Comparison of ENCODE assay signal across 17 cellular contexts in genomic region chr10:59833810-59834209, GRCh38.
DNase-seq lines count a peak whose midpoint lies in the region; ATAC-seq, FAIRE-seq and TF ChIP-seq lines count a peak whose summit lies in the region.
"Had no signal": no experiment of that assay in that cellular context is flagged by ENCODE, and none has a peak within 500 bp of the region (broad histone marks: within the 10 kb centered on the region; RNA-seq: fewer than 3 reads in every experiment).

No MANE protein-coding gene starts in this region.

- peaks cover 19% of the 10 kb centered on the region for H3F3A ChIP-seq in neural progenitor cell (ENCODE audit: low read depth)

- H3K27me3 ChIP-seq in GM12878 (replicated peaks in 1 of 2; ENCODE audit: control insufficient read depth in 2 of 2, insufficient read depth in 2 of 2, low read length in 1 of 2): no peaks in the 10 kb centered on the region
- H3K27me3 ChIP-seq in neural progenitor cell: no peaks in the 10 kb centered on the region
- H3K27me3 ChIP-seq: ovary had no signal

- H3K27ac ChIP-seq in GM12878 (ENCODE audit: control insufficient read depth, insufficient read depth) (no peak overlapping the region), neural progenitor cell (no peak overlapping the region)
- H3K27ac ChIP-seq: ovary had no signal

- in situ Hi-C loops in GM12878 (cut with MboI): no loop called here

- H3K36me3 ChIP-seq in GM12878 (ENCODE audit: control insufficient read depth in 2 of 2, insufficient read depth in 2 of 2, low read length in 1 of 2): peaks cover 3 to 10% of the 10 kb centered on the region in 2 experiments; a peak in 2 of 4 replicates
- H3K36me3 ChIP-seq in neural progenitor cell: no peaks in the 10 kb centered on the region
- H3K36me3 ChIP-seq: ovary had no signal

- no peak for TF ChIP-seq EP300 in GM12878 (IDR thresholded peaks at IDR 0.05; ENCODE audit: borderline replicate concordance in 1 of 2, control insufficient read depth in 1 of 2, low read depth in 2 of 2, low read length in 2 of 2)

- H3K79me2 ChIP-seq in GM12878 (ENCODE audit: control insufficient read depth, insufficient read depth, low read length): no peaks in the 10 kb centered on the region; the same call in 1 of the 2 replicates
- peaks cover 56% of the 10 kb centered on the region for H3K79me2 ChIP-seq in neural progenitor cell (ENCODE audit: low read depth)

- H3K9ac ChIP-seq in GM12878 (ENCODE audit: control insufficient read depth, insufficient read depth, low read length): no peak overlapping the region
- H3K9ac ChIP-seq in neural progenitor cell: no peak overlapping the region

- POLR2A ChIA-PET in GM10248 (lab: Yijun Ruan, JAX): no interaction called here
- POLR2A ChIA-PET in GM12878 (lab: Charles Lee): interaction anchor here (0.6 to 1.4 kb wide), 4 partner anchors 10 to 404 kb away, joined by 3 to 9 read pairs (median 4); no protein-coding TSS in a partner anchor

- H3K27ac Mint-ChIP-seq in neural progenitor cell: peak overlapping the region; percentile 50
- H3K27ac Mint-ChIP-seq: activated CD4-positive, alpha-beta memory T cell treated with anti-CD3 and anti-CD28 coated beads for 36 hours had no signal

- DNase-seq in GM10248 (ENCODE audit: extremely low spot score) (peak; percentile 17), HT-29 (ENCODE audit: low spot score) (peak; percentile 7), GM12878 (ENCODE audit: low read depth, low spot score) (no peak), neural progenitor cell (ENCODE audit: low spot score) (no peak), NCI-H2081 (lab: John Stamatoyannopoulos, UW) (no peak)
- DNase-seq: activated CD4-positive, alpha-beta memory T cell treated with anti-CD3 and anti-CD28 coated beads for 36 hours; activated T-cell treated with anti-CD3 and anti-CD28 coated beads, Interleukin-2, amount 50 U/mL, for 1 hour; AML-193; cortex of kidney; left ventricle myocardium superior; NCI-H2029 treated with DMSO at 0.1 percent for 48 hours; NCI-H82; ovary had no signal

- CTCF ChIA-PET in GM10248 (lab: Yijun Ruan, JAX) (interaction anchor here (1.7 to 6.6 kb wide), 6 partner anchors 9 to 208 kb away, joined by 3 to 50 read pairs (median 10); partner anchors contain the start of gene CCDC6), GM12878 (lab: Yijun Ruan, JAX) (interaction anchor here (0.6 to 6.4 kb wide), 8 partner anchors 10 to 214 kb away, joined by 3 to 71 read pairs (median 4); partner anchors contain the start of gene CCDC6)

- H3K4me1 ChIP-seq in GM12878 (ENCODE audit: control insufficient read depth, insufficient read depth, low read length): peaks cover 37% of the 10 kb centered on the region
- peaks cover 17% of the 10 kb centered on the region for H3K4me1 ChIP-seq in neural progenitor cell

- intact Hi-C loops in GM12878 (cut with micrococcal nuclease; ENCODE audit: unreplicated experiment): no loop called here

- H3K4me3 ChIP-seq in GM12878 (no peak overlapping the region), neural progenitor cell (no peak overlapping the region)
- H3K4me3 ChIP-seq: ovary had no signal

- no peak for TF ChIP-seq POLR2A in GM12878 (IDR thresholded peaks at IDR 0.05; ENCODE audit: low read depth, low read length)

- SMC1A ChIA-PET in GM12878 (lab: Charles Lee; ENCODE audit: uncharacterized antibody, unreplicated experiment): interaction anchor here (1.2 to 3.5 kb wide), 7 partner anchors 11 to 197 kb away, joined by 3 to 31 read pairs (median 14); partner anchors contain the start of gene CCDC6

- TF ChIP-seq CTCF in GM10248 (IDR thresholded peaks at IDR 0.05; ENCODE audit: control extremely low read depth, extremely low read depth, low read depth, missing control alignments) (no peak), GM12878 (IDR thresholded peaks at IDR 0.05 in 2 of 3, conservative IDR thresholded peaks at IDR 0.05 in 1 of 3; ENCODE audit: control insufficient read depth in 2 of 3, extremely low read depth in 1 of 3, insufficient read depth in 1 of 3, low read depth in 3 of 3, low read length in 3 of 3) (no peak), neural progenitor cell (IDR thresholded peaks at IDR 0.05) (no peak)

- 51% methylated on average over 4 of the region's 4 CpGs for WGBS in GM12878 (ENCODE audit: insufficient coverage, insufficient replicate concordance, low lambda C conversion rate, missing lambda C conversion rate)

- H3K27me3 Mint-ChIP-seq in neural progenitor cell (ENCODE audit: insufficient read depth, low read depth): peaks cover 2% of the 10 kb centered on the region
- H3K27me3 Mint-ChIP-seq: activated CD4-positive, alpha-beta memory T cell treated with anti-CD3 and anti-CD28 coated beads for 36 hours had no signal

- H3K36me3 Mint-ChIP-seq in neural progenitor cell: peaks cover 7% of the 10 kb centered on the region

- no peak overlapping the region for H3K4me3 Mint-ChIP-seq in neural progenitor cell
- H3K4me3 Mint-ChIP-seq: activated CD4-positive, alpha-beta memory T cell treated with anti-CD3 and anti-CD28 coated beads for 36 hours had no signal

- H3K9me3 ChIP-seq in GM12878 (replicated peaks; ENCODE audit: control insufficient read depth, insufficient read depth, low read length): no peaks in the 10 kb centered on the region
- no peaks in the 10 kb centered on the region for H3K9me3 ChIP-seq in neural progenitor cell (ENCODE audit: low read depth)
- H3K9me3 ChIP-seq: ovary had no signal

- TF ChIP-seq RAD21 in GM12878 (IDR thresholded peaks at IDR 0.05; ENCODE audit: insufficient read depth, low read depth, low read length): peak; percentile 42; the same call in 1 of the 2 replicates

- H3K4me2 ChIP-seq in GM12878 (ENCODE audit: control insufficient read depth, insufficient read depth): 0 out of 2 replicates have a peak overlapping the region, but pooled peaks have one; percentile 0
- H3K4me2 ChIP-seq in neural progenitor cell: no peak overlapping the region

- no peaks in the 10 kb centered on the region for H3K9me3 Mint-ChIP-seq in neural progenitor cell
- H3K9me3 Mint-ChIP-seq: activated CD4-positive, alpha-beta memory T cell treated with anti-CD3 and anti-CD28 coated beads for 36 hours; activated naive CD4-positive, alpha-beta T cell treated with anti-CD3 and anti-CD28 coated beads, Interleukin-2, amount 50 U/mL, for 72 hours had no signal

- H4K20me1 ChIP-seq in GM12878 (ENCODE audit: control insufficient read depth, insufficient read depth) (no peaks in the 10 kb centered on the region; the same call in 1 of the 2 replicates), neural progenitor cell (ENCODE audit: low read depth) (no peaks in the 10 kb centered on the region)

- RAD21 ChIA-PET in GM12878 (lab: Charles Lee; ENCODE audit: unreplicated experiment): interaction anchor here (1.5 to 3.4 kb wide), 3 partner anchors 32 to 208 kb away, joined by 3 to 32 read pairs (median 6); partner anchors contain the start of gene CCDC6

- no peak overlapping the region for H2AFZ ChIP-seq in GM12878 (ENCODE audit: control insufficient read depth, low read depth, low read length)
- no peak overlapping the region for H2AFZ ChIP-seq in neural progenitor cell (replicated peaks)

- BruUV-seq in GM12878 (replicated peaks; lab: Mats Ljungman, UMichigan): no TSS peak

- no peak for FAIRE-seq in GM12878 (lab: Jason Lieb, UNC)
- FAIRE-seq: HTR-8/SVneo had no signal

- H3K4me1 Mint-ChIP-seq in neural progenitor cell: peaks cover 2% of the 10 kb centered on the region

- no peak for ATAC-seq in GM12878
- ATAC-seq in HG03097 (IDR thresholded peaks at IDR 0.05; ENCODE audit: low FRiP score, unreplicated experiment): no peak
- no peak for ATAC-seq in GM18873 (IDR thresholded peaks at IDR 0.05; ENCODE audit: low FRiP score, unreplicated experiment)
- ATAC-seq: activated naive CD4-positive, alpha-beta T cell treated with anti-CD3 and anti-CD28 coated beads, Interleukin-2, amount 50 U/mL, for 72 hours had no signal

TF ChIP-seq in GM12878, 131 proteins besides CTCF, POLR2A, EP300 and RAD21:
- TF ChIP-seq NKRF (conservative IDR thresholded peaks at IDR 0.05) (no peak), SIX5 (IDR thresholded peaks at IDR 0.05; ENCODE audit: low read depth, low read length, severe bottlenecking) (no peak)

Comparison
In these comparisons a context has a peak if more than half of its experiments do, and no peak if none do; other contexts are left out.
1. DNase-seq: peak in GM10248 (single experiment) and HT-29 (single experiment); none in GM12878 (single experiment), neural progenitor cell (single experiment) and NCI-H2081 (0 of 2).